In the genomic region with DNA sequence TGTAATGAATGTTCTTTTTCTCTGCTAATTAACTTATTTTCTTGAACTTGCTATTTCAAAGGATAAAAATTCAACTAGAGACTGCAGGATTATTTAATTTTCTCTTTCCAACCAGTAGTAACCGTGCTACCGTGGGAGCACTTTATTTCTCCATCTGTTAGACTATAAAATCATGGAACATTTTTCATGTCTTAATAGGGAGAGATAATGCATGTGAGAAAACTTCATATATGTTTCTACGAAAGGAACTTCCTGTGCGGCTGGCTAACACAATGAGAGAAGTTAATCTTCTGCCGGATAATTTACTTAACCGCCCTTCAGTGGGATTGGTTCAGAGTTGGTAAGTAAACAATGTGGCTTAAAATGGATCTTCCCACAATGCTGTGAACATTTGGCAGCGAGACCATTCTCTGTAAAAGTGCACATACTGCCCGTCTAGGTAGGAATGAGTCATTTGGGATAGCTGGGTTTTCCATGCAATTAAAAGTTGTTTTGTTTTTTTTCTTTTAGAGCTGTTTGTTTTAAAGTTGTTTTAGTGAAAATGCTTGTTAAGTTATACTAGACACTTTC, we compare ENCODE assay signal across 8 cellular contexts. TPM values are rescaled to one million over a fixed set of nuclear protein-coding genes. Genes with fewer than 3 reads are reported as not detected.
DNase-seq lines count a peak whose midpoint lies in the region; FAIRE-seq and TF ChIP-seq lines count a peak whose summit lies in the region.

No MANE protein-coding gene starts in this region.

- peak; percentile 29 for DNase-seq in D341Med (ENCODE audit: low spot score)
- DNase-seq in LNCaP clone FGC (ENCODE audit: low read depth), result peak; percentile 90
- DNase-seq in astrocyte (ENCODE audit: low read depth), result peak; percentile 82
- peak; percentile 67 for DNase-seq in kidney tubule cell (ENCODE audit: low spot score)
- DNase-seq in cortex of kidney (lab: John Stamatoyannopoulos, UW), result no peak
- no peak for DNase-seq in stimulated activated CD4-positive, alpha-beta T cell treated with anti-CD3 and anti-CD28 coated beads, Interleukin-4, amount 100 ng/mL, for 4 hours
- DNase-seq in inferior parietal cortex (ENCODE audit: extremely low spot score), result no peak
- DNase-seq in CD1c-positive myeloid dendritic cell (ENCODE audit: extremely low spot score), result no peak

- H3K9ac ChIP-seq in astrocyte (ENCODE audit: low read length), result no peak overlapping the region

- H3K27me3 Mint-ChIP-seq in astrocyte (ENCODE audit: low read depth, unreplicated experiment), result no peaks in the 10 kb centered on the region

- H3K4me3 Mint-ChIP-seq in astrocyte (ENCODE audit: unreplicated experiment), result no peak overlapping the region

- peaks cover 7% of the 10 kb centered on the region for H3K4me1 Mint-ChIP-seq in astrocyte (ENCODE audit: low read depth, unreplicated experiment)

- H3K4me3 ChIP-seq in LNCaP clone FGC (ENCODE audit: low read depth, low read length), result peak overlapping the region; percentile 25
- H3K4me3 ChIP-seq in astrocyte (ENCODE audit: insufficient read depth, low read depth, low read length), result no peak overlapping the region

- H3K4me2 ChIP-seq in astrocyte (ENCODE audit: low read length), result peak overlapping the region; percentile 68

- H4K20me1 ChIP-seq in astrocyte (ENCODE audit: insufficient read depth, low read length), result no peaks in the 10 kb centered on the region

- H3K79me2 ChIP-seq in astrocyte (ENCODE audit: insufficient read depth, low read length), result no peaks in the 10 kb centered on the region

- no peak overlapping the region for H3K27ac Mint-ChIP-seq in astrocyte (ENCODE audit: unreplicated experiment)

- peaks cover 3% of the 10 kb centered on the region for H3K4me1 ChIP-seq in astrocyte (ENCODE audit: insufficient read depth, low read length)

- H3K36me3 Mint-ChIP-seq in astrocyte (ENCODE audit: low read depth, unreplicated experiment), result no peaks in the 10 kb centered on the region

- no peaks in the 10 kb centered on the region for H3K27me3 ChIP-seq in astrocyte (ENCODE audit: insufficient read depth, low read length)

- peak; percentile 92 for FAIRE-seq in astrocyte (lab: Jason Lieb, UNC)

- no peaks in the 10 kb centered on the region for H3K36me3 ChIP-seq in astrocyte (ENCODE audit: insufficient read depth, low read length)

- no peak overlapping the region for H3K27ac ChIP-seq in astrocyte (ENCODE audit: low read depth, low read length)

- no peak for TF ChIP-seq CTCF in LNCaP clone FGC (IDR thresholded peaks at IDR 0.05; ENCODE audit: control insufficient read depth, extremely low read depth, insufficient read depth)
- TF ChIP-seq CTCF in astrocyte (IDR thresholded peaks at IDR 0.05; ENCODE audit: insufficient read depth, low read depth, low read length), result no peak

- H3K9me3 Mint-ChIP-seq in astrocyte (ENCODE audit: unreplicated experiment), result no peaks in the 10 kb centered on the region

- H2AFZ ChIP-seq in astrocyte (ENCODE audit: low read depth, low read length), result no peak overlapping the region

- no peaks in the 10 kb centered on the region for H3K9me3 ChIP-seq in astrocyte (ENCODE audit: insufficient read depth, low read depth, low read length)

RNA-seq across cellular contexts. Expression of gene PDK3, which starts 29.5 kb away (rescaled TPM):
- 4.6 and 6.6 TPM in 2 replicates for total RNA-seq in astrocyte

Comparison
In these comparisons a context has a peak if more than half of its experiments do, and no peak if none do; other contexts are left out.
1. DNase-seq: peak in D341Med (single experiment), LNCaP clone FGC (single experiment), astrocyte (single experiment) and kidney tubule cell (single experiment); none in cortex of kidney (single experiment), stimulated activated CD4-positive, alpha-beta T cell treated with anti-CD3 and anti-CD28 coated beads, Interleukin-4, amount 100 ng/mL, for 4 hours (0 of 2), inferior parietal cortex (single experiment) and CD1c-positive myeloid dendritic cell (single experiment).